In the genomic region with DNA sequence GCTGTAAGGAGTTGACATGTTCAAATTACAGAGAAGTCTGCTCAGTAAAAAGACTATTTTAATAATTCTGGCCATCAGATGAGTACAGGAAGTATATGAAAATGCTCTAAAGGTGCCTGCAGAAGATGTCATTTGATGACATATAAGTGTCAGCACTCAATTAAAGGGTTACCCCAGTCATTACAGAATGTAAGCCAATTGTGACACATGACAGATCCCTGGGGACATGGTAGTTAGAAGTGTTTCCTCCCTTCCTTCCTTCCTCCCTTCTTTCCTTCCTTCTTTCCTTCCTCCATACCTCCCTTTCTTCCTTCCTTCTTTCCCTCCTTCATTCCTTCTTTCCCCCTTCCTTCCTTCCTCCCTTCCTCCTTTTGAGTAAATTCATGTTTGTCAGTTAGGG, we compare ENCODE assay signal across 25 cellular contexts.
"Had no signal": no experiment of that assay in that cellular context is flagged by ENCODE, and none has a peak within 500 bp of the region (broad histone marks: within the 10 kb centered on the region; RNA-seq: fewer than 3 reads in every experiment).

No MANE protein-coding gene starts in this region.

- H3K4me1 ChIP-seq: ascending aorta, heart left ventricle had no signal

- DNase-seq: activated CD4-positive, alpha-beta memory T cell treated with anti-CD3 and anti-CD28 coated beads, Interleukin-2, amount 10 ng/mL, durations not matched to agents 7 days and 5 days; activated CD4-positive, alpha-beta T cell treated with anti-CD3 and anti-CD28 coated beads for 1 hour; activated CD4-positive, alpha-beta T cell treated with anti-CD3 and anti-CD28 coated beads for 4 hours; activated CD4-positive, alpha-beta T cell treated with anti-CD3 and anti-CD28 coated beads, Interleukin-2, amount 10 ng/mL, durations not matched to agents 7 days and 5 days; activated CD4-positive, alpha-beta T cell treated with anti-CD3 and anti-CD28 coated beads, Interleukin-2, amount 50 U/mL, for 4 hours; activated CD8-positive, alpha-beta memory T cell treated with anti-CD3 and anti-CD28 coated beads, Interleukin-2, amount 50 U/mL, for 48 hours; activated gamma-delta T cell; activated naive CD4-positive, alpha-beta T cell; activated naive CD4-positive, alpha-beta T cell treated with anti-CD3 and anti-CD28 coated beads, Interleukin-2, amount 10 ng/mL, durations not matched to agents 7 days and 5 days; activated naive CD8-positive, alpha-beta T cell treated with anti-CD3 and anti-CD28 coated beads, Interleukin-2, amount 10 ng/mL, durations not matched to agents 7 days and 5 days; activated T-cell treated with anti-CD3 and anti-CD28 coated beads for 4 hours; activated T-cell treated with anti-CD3 and anti-CD28 coated beads, Interleukin-2, amount 50 U/mL, for 24 hours; activated T-cell treated with anti-CD3 and anti-CD28 coated beads, Interleukin-2, amount 50 U/mL, for 72 hours; brain microvascular endothelial cell; dorsolateral prefrontal cortex; effector memory CD4-positive, alpha-beta T cell; endodermal cell; foreskin fibroblast; glutamatergic neuron; heart left ventricle; hypothalamus had no signal

- H3K4me3 ChIP-seq: ascending aorta, coronary artery, dorsolateral prefrontal cortex, heart left ventricle had no signal

- H3K36me3 ChIP-seq: ascending aorta, brain microvascular endothelial cell, heart left ventricle had no signal

- ATAC-seq: activated naive CD4-positive, alpha-beta T cell treated with anti-CD3 and anti-CD28 coated beads, Interleukin-2, amount 50 U/mL, for 72 hours; activated T-cell treated with anti-CD3 and anti-CD28 coated beads, Interleukin-2, amount 50 U/mL, for 72 hours; esophagus mucosa; heart left ventricle had no signal

- H3K27ac ChIP-seq: ascending aorta, brain microvascular endothelial cell, coronary artery, dorsolateral prefrontal cortex, heart left ventricle had no signal

- H3K27me3 ChIP-seq: ascending aorta, brain microvascular endothelial cell had no signal

- H3K9me3 ChIP-seq: ascending aorta had no signal
